8 cellular contexts compared by ENCODE assay signal in the genomic region with DNA sequence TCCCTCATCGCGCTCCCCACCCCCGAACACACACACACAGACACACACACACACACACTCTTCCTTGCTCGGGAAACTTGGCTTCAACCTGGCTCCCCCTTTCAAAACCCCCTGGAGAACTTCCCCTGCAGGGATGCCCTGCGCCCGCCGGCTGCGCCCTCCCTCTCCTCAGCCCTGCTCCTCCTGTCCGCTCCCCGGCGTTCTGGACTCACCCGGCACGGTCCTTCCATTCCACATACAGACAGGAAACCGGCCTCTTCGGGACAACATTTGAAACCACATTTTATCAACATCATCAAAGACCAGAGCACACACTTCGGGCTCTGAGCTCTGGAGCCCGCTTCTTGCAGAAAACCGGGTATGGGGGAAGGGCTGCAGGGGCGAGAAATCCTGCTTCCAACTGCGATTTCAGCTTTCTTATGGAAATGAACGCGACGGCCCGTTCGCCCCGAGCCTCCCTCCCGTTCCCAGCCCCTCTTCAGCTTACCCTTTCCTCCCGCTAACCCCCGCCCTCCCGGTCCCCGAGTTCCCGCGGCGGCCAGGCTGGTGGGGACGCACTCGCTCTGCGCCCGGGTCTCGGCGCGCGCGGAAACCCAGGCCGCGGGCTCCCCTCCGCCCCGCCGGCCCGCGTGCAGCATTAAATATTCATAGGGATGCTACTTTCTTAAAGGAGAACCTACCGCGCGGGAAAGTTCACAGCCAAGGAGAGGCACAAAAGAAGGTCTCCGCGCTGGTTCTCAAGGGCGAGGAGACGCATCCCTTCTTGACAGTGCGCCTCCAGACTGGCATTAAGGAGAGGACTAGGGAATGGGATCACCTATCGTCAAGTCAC. TPM values are rescaled to one million over a fixed set of nuclear protein-coding genes. Genes with fewer than 3 reads are reported as not detected.
A peak's percentile ranks its signal among the peaks of the same experiment; 100 is the strongest.
DNase-seq lines count a peak whose midpoint lies in the region; ATAC-seq and TF ChIP-seq lines count a peak whose summit lies in the region.
"Had no signal": no experiment of that assay in that cellular context is flagged by ENCODE, and none has a peak within 500 bp of the region (broad histone marks: within the 10 kb centered on the region; RNA-seq: fewer than 3 reads in every experiment).

No MANE protein-coding gene starts in this region.

- H3K27ac Mint-ChIP-seq in GM23338, result no peak overlapping the region

- no peaks in the 10 kb centered on the region for H3K36me3 Mint-ChIP-seq in GM23338 (ENCODE audit: low read depth)

- no peak for TF ChIP-seq EP300 in transverse colon (IDR thresholded peaks at IDR 0.05; ENCODE audit: low read depth)

- TF ChIP-seq CTCF in GM23338 (conservative IDR thresholded peaks at IDR 0.05; ENCODE audit: low read depth in 2 of 2) (no peak), gastrocnemius medialis (IDR thresholded peaks at IDR 0.05 in 4 of 5, conservative IDR thresholded peaks at IDR 0.05 in 1 of 5) (no peak), transverse colon (IDR thresholded peaks at IDR 0.05) (no peak)

- in situ Hi-C loops in gastrocnemius medialis (cut with MboI; ENCODE audit: low sequenced_read_pairs in 4 of 4), result no loop called here
- in situ Hi-C loops in transverse colon (cut with MboI; ENCODE audit: low pct_ligation_motif_present in 1 of 4, low pct_unique_long_range_greater_than_20kb in 1 of 4, low sequenced_read_pairs in 3 of 4), result no loop called here

- TF ChIP-seq POLR2A in gastrocnemius medialis (IDR thresholded peaks at IDR 0.05) (no peak), transverse colon (IDR thresholded peaks at IDR 0.05) (no peak)

- peaks cover 33% of the 10 kb centered on the region for H3K4me1 ChIP-seq in GM23338 (ENCODE audit: insufficient read depth)
- peaks cover 6% of the 10 kb centered on the region; the same call in 1 of the 2 replicates for H3K4me1 ChIP-seq in iPS-20b (ENCODE audit: insufficient read depth, low read length)
- peaks cover 0 to 8% of the 10 kb centered on the region in 2 donors for H3K4me1 ChIP-seq in gastrocnemius medialis
- H3K4me1 ChIP-seq in transverse colon, result peaks cover 10 to 17% (median 13%) of the 10 kb centered on the region in 4 donors

- no peaks in the 10 kb centered on the region for H3K79me2 ChIP-seq in GM23338 (replicated peaks; ENCODE audit: insufficient read depth)

- peaks cover 10% of the 10 kb centered on the region for H4K20me1 ChIP-seq in GM23338 (replicated peaks; ENCODE audit: insufficient read depth)

- intact Hi-C loops in gastrocnemius medialis (cut with DNase I; ENCODE audit: low total_unique reads) (loop anchor here (10.0 kb wide), 1 partner anchor 1707 kb away; no protein-coding TSS in a partner anchor), transverse colon (cut with DNase I; ENCODE audit: low total_unique reads) (no loop called here)

- H3K36me3 ChIP-seq in GM23338 (ENCODE audit: insufficient read depth) (no peaks in the 10 kb centered on the region), SK-N-MC (ENCODE audit: insufficient read depth, low read length) (no peaks in the 10 kb centered on the region), iPS-20b (ENCODE audit: insufficient read depth, low read depth, low read length) (no peaks in the 10 kb centered on the region), gastrocnemius medialis (no peaks in the 10 kb centered on the region), transverse colon (no peaks in the 10 kb centered on the region)

- peak overlapping the region; percentile 78 for H3K4me3 Mint-ChIP-seq in GM23338

- H3F3A ChIP-seq in GM23338 (replicated peaks; ENCODE audit: low read depth), result peaks cover 14% of the 10 kb centered on the region

- H3K27me3 ChIP-seq in GM23338 (ENCODE audit: insufficient read depth) (peaks cover 95% of the 10 kb centered on the region), iPS-20b (ENCODE audit: insufficient read depth, low read length) (peaks cover 100% of the 10 kb centered on the region), gastrocnemius medialis (peaks cover 56 to 57% (median 57%) of the 10 kb centered on the region in 3 donors), transverse colon (peaks cover 85% of the 10 kb centered on the region)

- ATAC-seq in GM23338, result peak; percentile 24
- ATAC-seq in gastrocnemius medialis, result no peak
- ATAC-seq in left lobe of liver, result no peak

- H3K9me2 ChIP-seq in GM23338 (ENCODE audit: insufficient read depth), result no peaks in the 10 kb centered on the region

- H3K4me1 Mint-ChIP-seq in GM23338, result peaks cover 34% of the 10 kb centered on the region; the same call in 2 of the 3 replicates

- H3K9ac ChIP-seq in SK-N-MC (ENCODE audit: insufficient read length), result no peak overlapping the region
- H3K9ac ChIP-seq in iPS-20b (ENCODE audit: low read depth, low read length), result no peak overlapping the region; the same call in 1 of the 2 replicates

- peak overlapping the region; percentile 94 for H3K4me2 ChIP-seq in GM23338

- peaks cover 87% of the 10 kb centered on the region for H3K27me3 Mint-ChIP-seq in GM23338 (ENCODE audit: insufficient read depth, low read depth, poor library complexity)

- H2AFZ ChIP-seq in GM23338, result peak overlapping the region; percentile 89

- no peaks in the 10 kb centered on the region for H3K9me3 Mint-ChIP-seq in GM23338

- H3K9me3 ChIP-seq in SK-N-MC (ENCODE audit: low read depth, low read length) (no peaks in the 10 kb centered on the region), iPS-20b (ENCODE audit: insufficient read depth, low read depth, low read length) (no peaks in the 10 kb centered on the region), gastrocnemius medialis (no peaks in the 10 kb centered on the region), transverse colon (no peaks in the 10 kb centered on the region)

- DNase-seq in GM23338 (ENCODE audit: low spot score) (peak; percentile 90), SK-N-MC (ENCODE audit: low read depth, low spot score) (no peak), gastrocnemius medialis (no peak), transverse colon (no peak), GM19240 (ENCODE audit: insufficient read length, low spot score) (no peak), left lobe of liver (ENCODE audit: low spot score) (no peak)
- DNase-seq: NCI-H1092 treated with DMSO at 0.1 percent for 48 hours had no signal

- H3K4me3 ChIP-seq in GM23338, result peak overlapping the region; percentile 74
- peak overlapping the region; percentile 81 for H3K4me3 ChIP-seq in SK-N-MC
- peak overlapping the region; percentile 73 for H3K4me3 ChIP-seq in iPS-20b (ENCODE audit: low read length)
- peak overlapping the region in 3 of 4 donors; percentile 52 to 71 (median 63) for H3K4me3 ChIP-seq in gastrocnemius medialis
- peak overlapping the region in 2 of 4 donors; percentile 36 to 66 for H3K4me3 ChIP-seq in transverse colon

- H3K27ac ChIP-seq in GM23338 (ENCODE audit: low read depth), result no peak overlapping the region
- no peak overlapping the region for H3K27ac ChIP-seq in SK-N-MC
- H3K27ac ChIP-seq in iPS-20b (ENCODE audit: low read length), result no peak overlapping the region
- no peak overlapping the region for H3K27ac ChIP-seq in gastrocnemius medialis
- H3K27ac ChIP-seq in transverse colon, result no peak overlapping the region

- 0 to 1% methylated on average over 1 to 49 of the region's 59 CpGs for WGBS in transverse colon (ENCODE audit: low coverage in 1 of 2), 2 donors

TF ChIP-seq in GM23338, 12 proteins besides CTCF, POLR2A, EP300 and RAD21:
- TF ChIP-seq ZNF331 (CRISPR knock-in tag; IDR thresholded peaks at IDR 0.05; ENCODE audit: low read depth), result no peak
- peak; percentile 19 for TF ChIP-seq EZH2 (IDR thresholded peaks at IDR 0.05; ENCODE audit: low read depth, unreplicated experiment)
TF ChIP-seq in GM23338: peak in this region for 1.

RNA-seq across cellular contexts. Expression of gene POU3F3, which starts 18.3 kb away (rescaled TPM):
- total RNA-seq in GM23338 (2014; rRNA removed; shearing (Covaris generic)), result 0.24 TPM in 1 of 2 replicates, not detected in the other
- polyA plus RNA-seq in GM23338 (2016; fragmentation: Nextera tagmentation; extraction: Ambion mirVana), result 0.06 and 0.14 TPM in 2 replicates
- total RNA-seq in gastrocnemius medialis, result not detected
- under 1 TPM in 2 of 4 donors, not detected in 2; 0.14 to 0.32 TPM for total RNA-seq in transverse colon
- not detected for total RNA-seq in left lobe of liver
